In the genomic region with DNA sequence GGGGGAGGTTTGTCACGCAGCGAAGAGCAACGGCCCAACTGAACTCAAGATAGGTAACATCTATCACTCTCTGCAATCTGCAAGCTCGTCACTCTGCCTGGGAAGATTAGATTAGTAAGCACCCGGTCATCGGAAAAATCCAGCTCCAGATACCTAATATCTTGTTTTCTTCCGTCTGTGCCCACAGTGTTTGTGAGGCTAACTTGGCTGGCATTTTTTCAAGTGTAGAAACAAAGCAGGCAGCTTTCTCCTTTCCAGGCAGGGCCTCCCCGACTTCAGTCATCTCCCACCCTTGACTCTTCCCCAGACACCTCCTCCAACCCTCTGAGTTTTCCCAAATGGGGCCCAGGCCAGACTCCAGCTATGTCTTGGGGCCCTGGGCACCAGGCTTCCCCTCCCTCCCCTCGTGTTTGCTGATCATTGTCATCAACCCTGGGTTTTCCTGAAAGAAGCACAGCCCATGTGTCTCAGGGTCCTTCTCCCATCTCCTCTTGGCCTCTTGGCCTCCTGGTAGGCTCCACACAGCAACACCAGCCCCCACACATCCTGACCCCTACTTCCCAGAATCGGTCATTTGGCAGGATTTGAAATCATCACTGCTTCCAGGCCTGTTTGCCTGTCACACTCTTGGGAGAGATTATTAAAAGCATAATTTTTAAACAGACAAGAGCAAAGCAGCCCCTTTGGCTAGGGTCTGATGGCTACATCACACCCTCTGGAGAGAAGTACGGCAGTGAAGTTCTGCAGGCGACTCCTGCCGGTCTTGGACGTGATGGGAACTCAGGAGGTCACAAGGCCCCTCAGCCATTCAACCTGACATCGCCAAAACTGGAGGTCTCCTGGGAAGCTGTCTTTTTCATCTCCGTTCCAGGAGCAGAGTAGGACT, we compare ENCODE assay signal across 13 cellular contexts.
DNase-seq lines count a peak whose midpoint lies in the region; TF ChIP-seq lines count a peak whose summit lies in the region.
"Had no signal": no experiment of that assay in that cellular context is flagged by ENCODE, and none has a peak within 500 bp of the region (broad histone marks: within the 10 kb centered on the region; RNA-seq: fewer than 3 reads in every experiment).

No MANE protein-coding gene starts in this region.

- H3K36me3 ChIP-seq in cardiac muscle cell (no peaks in the 10 kb centered on the region), right atrium auricular region (no peaks in the 10 kb centered on the region), vagina (no peaks in the 10 kb centered on the region)
- H3K36me3 ChIP-seq: right lobe of liver had no signal

- TF ChIP-seq CTCF in cardiac muscle cell (IDR thresholded peaks at IDR 0.05; ENCODE audit: low read depth, low read length) (no peak), right atrium auricular region (IDR thresholded peaks at IDR 0.05) (no peak), vagina (IDR thresholded peaks at IDR 0.05) (no peak)

- no peak for TF ChIP-seq POLR2A in vagina (IDR thresholded peaks at IDR 0.05)

- H3K36me3 Mint-ChIP-seq in activated T-helper 1 cell treated with anti-CD3 and anti-CD28 coated beads, Interleukin-12 subunit alpha, Interleukin-12 subunit beta, Interleukin-2, Interleukin-4 antibody, amounts not matched to agents 30 ng/mL and 10 ng/mL and 1 ng/mL, durations not matched to agents 14 hours and 24 hours and 36 hours (ENCODE audit: low read depth) = peaks cover 4% of the 10 kb centered on the region
- H3K36me3 Mint-ChIP-seq in T-helper 2 cell treated with Interferon-gamma antibody and Interleukin-4, amounts not matched to agents 5 μg/mL and 100 μg/mL, for 36 hours (ENCODE audit: low read depth) = peaks cover under 1% of the 10 kb centered on the region

- peak overlapping the region; percentile 24 for H3K27ac ChIP-seq in cardiac muscle cell
- peak overlapping the region in 1 of 2 donors; percentile 45 for H3K27ac ChIP-seq in right atrium auricular region
- peak overlapping the region; percentile 69 for H3K27ac ChIP-seq in vagina

- H3K4me3 ChIP-seq in cardiac muscle cell (no peak overlapping the region), right atrium auricular region (no peak overlapping the region), vagina (no peak overlapping the region)
- H3K4me3 ChIP-seq: mucosa of descending colon, right lobe of liver had no signal

- H3K9me3 ChIP-seq in cardiac muscle cell (ENCODE audit: low read depth) = no peaks in the 10 kb centered on the region
- no peaks in the 10 kb centered on the region for H3K9me3 ChIP-seq in right atrium auricular region
- no peaks in the 10 kb centered on the region for H3K9me3 ChIP-seq in vagina
- H3K9me3 ChIP-seq: mucosa of descending colon, right lobe of liver had no signal

- H3K27me3 Mint-ChIP-seq in activated T-helper 1 cell treated with anti-CD3 and anti-CD28 coated beads, Interleukin-12 subunit alpha, Interleukin-12 subunit beta, Interleukin-2, Interleukin-4 antibody, amounts not matched to agents 30 ng/mL and 10 ng/mL and 1 ng/mL, durations not matched to agents 14 hours and 24 hours and 36 hours (ENCODE audit: insufficient read depth) = no peaks in the 10 kb centered on the region
- H3K27me3 Mint-ChIP-seq in T-helper 2 cell treated with Interferon-gamma antibody and Interleukin-4, amounts not matched to agents 5 μg/mL and 100 μg/mL, for 36 hours (ENCODE audit: low read depth) = no peaks in the 10 kb centered on the region
- H3K27me3 Mint-ChIP-seq: CD4-positive, alpha-beta T cell had no signal

- H3K4me3 Mint-ChIP-seq in activated T-helper 1 cell treated with anti-CD3 and anti-CD28 coated beads, Interleukin-12 subunit alpha, Interleukin-12 subunit beta, Interleukin-2, Interleukin-4 antibody, amounts not matched to agents 30 ng/mL and 10 ng/mL and 1 ng/mL, durations not matched to agents 14 hours and 24 hours and 36 hours = no peak overlapping the region
- no peak overlapping the region for H3K4me3 Mint-ChIP-seq in T-helper 2 cell treated with Interferon-gamma antibody and Interleukin-4, amounts not matched to agents 5 μg/mL and 100 μg/mL, for 36 hours
- H3K4me3 Mint-ChIP-seq: CD4-positive, alpha-beta T cell had no signal

- intact Hi-C loops in activated T-helper 1 cell treated with anti-CD3 and anti-CD28 coated beads, Interleukin-12 subunit alpha, Interleukin-12 subunit beta, Interleukin-2, Interleukin-4 antibody, amounts not matched to agents 30 ng/mL and 10 ng/mL and 1 ng/mL, durations not matched to agents 14 hours and 24 hours and 36 hours (cut with micrococcal nuclease) = no loop called here
- intact Hi-C loops in vagina (cut with DNase I) = loop anchor here (5.0 kb wide), 1 partner anchor 145 kb away; a partner anchor contains a TSS

- H3K27me3 ChIP-seq in cardiac muscle cell = no peaks in the 10 kb centered on the region
- H3K27me3 ChIP-seq in right atrium auricular region = no peaks in the 10 kb centered on the region
- no peaks in the 10 kb centered on the region for H3K27me3 ChIP-seq in vagina
- H3K27me3 ChIP-seq: right lobe of liver had no signal

- H3K27ac Mint-ChIP-seq in activated T-helper 1 cell treated with anti-CD3 and anti-CD28 coated beads, Interleukin-12 subunit alpha, Interleukin-12 subunit beta, Interleukin-2, Interleukin-4 antibody, amounts not matched to agents 30 ng/mL and 10 ng/mL and 1 ng/mL, durations not matched to agents 14 hours and 24 hours and 36 hours = peak overlapping the region; percentile 24
- H3K27ac Mint-ChIP-seq in T-helper 2 cell treated with Interferon-gamma antibody and Interleukin-4, amounts not matched to agents 5 μg/mL and 100 μg/mL, for 36 hours = no peak overlapping the region
- H3K27ac Mint-ChIP-seq: CD4-positive, alpha-beta T cell had no signal

- DNase-seq in cardiac muscle cell (ENCODE audit: low read depth in 1 of 2, low spot score in 1 of 2) = peak in 1 of 2 donors; percentile 34
- no peak for DNase-seq in right atrium auricular region (ENCODE audit: low spot score)
- no peak for DNase-seq in activated T-helper 1 cell treated with anti-CD3 and anti-CD28 coated beads, Interleukin-12 subunit alpha, Interleukin-12 subunit beta, Interleukin-2, Interleukin-4 antibody, amounts not matched to agents 30 ng/mL and 10 ng/mL and 1 ng/mL, durations not matched to agents 14 hours and 24 hours and 36 hours (ENCODE audit: low spot score)
- DNase-seq in mesenteric fat pad (ENCODE audit: low spot score) = peak; percentile 81
- DNase-seq in vagina (ENCODE audit: extremely low spot score in 2 of 2) = no peak
- DNase-seq in T-helper 2 cell treated with Interferon-gamma antibody and Interleukin-4, amounts not matched to agents 5 μg/mL and 100 μg/mL, for 36 hours (ENCODE audit: low spot score) = no peak
- no peak for DNase-seq in dermis blood vessel endothelial cell
- no peak for DNase-seq in SKM-1 treated with dmso at 0.1 percent for 144 hours (lab: John Stamatoyannopoulos, UW; ENCODE audit: unreplicated experiment)
- DNase-seq: effector CD8-positive, alpha-beta T cell; mucosa of descending colon; NCI-H2227 treated with DMSO at 0.1 percent for 48 hours had no signal

- peaks cover 12% of the 10 kb centered on the region for H3K9me3 Mint-ChIP-seq in activated T-helper 1 cell treated with anti-CD3 and anti-CD28 coated beads, Interleukin-12 subunit alpha, Interleukin-12 subunit beta, Interleukin-2, Interleukin-4 antibody, amounts not matched to agents 30 ng/mL and 10 ng/mL and 1 ng/mL, durations not matched to agents 14 hours and 24 hours and 36 hours
- peaks cover 4% of the 10 kb centered on the region for H3K9me3 Mint-ChIP-seq in T-helper 2 cell treated with Interferon-gamma antibody and Interleukin-4, amounts not matched to agents 5 μg/mL and 100 μg/mL, for 36 hours
- H3K9me3 Mint-ChIP-seq: CD4-positive, alpha-beta T cell had no signal

- H3K4me1 ChIP-seq in cardiac muscle cell (ENCODE audit: low read depth) = peaks cover 66% of the 10 kb centered on the region
- peaks cover 0 to 51% of the 10 kb centered on the region in 2 donors for H3K4me1 ChIP-seq in right atrium auricular region
- peaks cover 60% of the 10 kb centered on the region for H3K4me1 ChIP-seq in vagina

- H3K4me1 Mint-ChIP-seq in activated T-helper 1 cell treated with anti-CD3 and anti-CD28 coated beads, Interleukin-12 subunit alpha, Interleukin-12 subunit beta, Interleukin-2, Interleukin-4 antibody, amounts not matched to agents 30 ng/mL and 10 ng/mL and 1 ng/mL, durations not matched to agents 14 hours and 24 hours and 36 hours (ENCODE audit: low read depth) = peaks cover 53% of the 10 kb centered on the region
- H3K4me1 Mint-ChIP-seq in T-helper 2 cell treated with Interferon-gamma antibody and Interleukin-4, amounts not matched to agents 5 μg/mL and 100 μg/mL, for 36 hours (ENCODE audit: low read depth) = peaks cover 35% of the 10 kb centered on the region
